8 cellular contexts compared by ENCODE assay signal in the genomic region with DNA sequence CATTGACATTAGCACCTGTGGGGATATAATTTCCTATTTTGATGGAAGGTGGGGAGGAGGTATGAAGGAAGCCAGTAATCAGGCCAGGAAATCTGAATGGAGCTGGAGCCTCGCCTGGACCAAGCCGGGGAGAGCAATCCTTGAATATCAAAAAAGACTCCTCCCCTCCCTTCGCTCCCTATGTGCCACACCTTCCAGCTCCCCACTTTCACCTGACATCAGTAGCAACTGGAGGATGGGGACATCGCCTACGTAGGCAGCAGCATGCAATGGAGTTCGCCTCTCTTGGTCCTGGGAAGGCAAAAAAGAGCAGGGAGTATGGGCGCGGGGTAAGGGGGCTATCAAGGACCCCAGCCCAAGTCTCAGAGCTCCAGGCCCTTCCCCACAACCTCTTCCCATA. TPM values are rescaled to one million over a fixed set of nuclear protein-coding genes. Genes with fewer than 3 reads are reported as not detected.
DNase-seq lines count a peak whose midpoint lies in the region; ATAC-seq, FAIRE-seq and TF ChIP-seq lines count a peak whose summit lies in the region.

No MANE protein-coding gene starts in this region.

- peak overlapping the region; percentile 99 for H3K4me2 ChIP-seq in astrocyte (ENCODE audit: low read length)

- no peak overlapping the region for H2AFZ ChIP-seq in astrocyte (ENCODE audit: low read depth, low read length)

- no peaks in the 10 kb centered on the region for H3K9me3 ChIP-seq in astrocyte (ENCODE audit: insufficient read depth, low read depth, low read length)
- no peaks in the 10 kb centered on the region for H3K9me3 ChIP-seq in lower lobe of right lung
- H3K9me3 ChIP-seq in tibial artery = no peaks in the 10 kb centered on the region

- H3K27me3 Mint-ChIP-seq in activated T-cell treated with anti-CD3 and anti-CD28 coated beads, Interleukin-2, amount 50 U/mL, for 24 hours = no peaks in the 10 kb centered on the region
- H3K27me3 Mint-ChIP-seq in astrocyte (ENCODE audit: low read depth, unreplicated experiment) = no peaks in the 10 kb centered on the region

- intact Hi-C loops in lower lobe of right lung (cut with DNase I) = no loop called here
- intact Hi-C loops in tibial artery (cut with DNase I; ENCODE audit: low total_unique reads) = no loop called here

- no peaks in the 10 kb centered on the region for H3K9me3 Mint-ChIP-seq in activated T-cell treated with anti-CD3 and anti-CD28 coated beads, Interleukin-2, amount 50 U/mL, for 24 hours
- H3K9me3 Mint-ChIP-seq in astrocyte (ENCODE audit: unreplicated experiment) = no peaks in the 10 kb centered on the region

- H3K27ac ChIP-seq in astrocyte (ENCODE audit: low read depth, low read length) = peak overlapping the region; percentile 80
- no peak overlapping the region for H3K27ac ChIP-seq in lower lobe of right lung
- H3K27ac ChIP-seq in tibial artery = peak overlapping the region; percentile 80 to 85

- no peak for TF ChIP-seq CTCF in astrocyte (IDR thresholded peaks at IDR 0.05; ENCODE audit: insufficient read depth, low read depth, low read length)
- no peak for TF ChIP-seq CTCF in lower lobe of right lung (IDR thresholded peaks at IDR 0.05)
- no peak for TF ChIP-seq CTCF in tibial artery (IDR thresholded peaks at IDR 0.05)

- ATAC-seq in lower lobe of right lung (no peak), GM19324 (IDR thresholded peaks at IDR 0.05; ENCODE audit: low FRiP score, unreplicated experiment) (no peak), GM21390 (IDR thresholded peaks at IDR 0.05; ENCODE audit: unreplicated experiment) (no peak)

- no peaks in the 10 kb centered on the region for H3K27me3 ChIP-seq in astrocyte (ENCODE audit: insufficient read depth, low read length)
- no peaks in the 10 kb centered on the region for H3K27me3 ChIP-seq in lower lobe of right lung (ENCODE audit: low read depth)
- H3K27me3 ChIP-seq in tibial artery = no peaks in the 10 kb centered on the region

- H3K4me3 ChIP-seq in astrocyte (ENCODE audit: insufficient read depth, low read depth, low read length) (peak overlapping the region; percentile 94), lower lobe of right lung (peak overlapping the region; percentile 96), tibial artery (peak overlapping the region; percentile 91 to 92)

- peaks cover 52% of the 10 kb centered on the region for H4K20me1 ChIP-seq in astrocyte (ENCODE audit: insufficient read depth, low read length)

- H3K36me3 ChIP-seq in astrocyte (ENCODE audit: insufficient read depth, low read length) (peaks cover 38% of the 10 kb centered on the region), lower lobe of right lung (peaks cover 46% of the 10 kb centered on the region), tibial artery (peaks cover 39 to 43% (median 41%) of the 10 kb centered on the region in 3 donors)

- peak overlapping the region; percentile 85 for H3K27ac Mint-ChIP-seq in activated T-cell treated with anti-CD3 and anti-CD28 coated beads, Interleukin-2, amount 50 U/mL, for 24 hours
- peak overlapping the region; percentile 77 for H3K27ac Mint-ChIP-seq in astrocyte (ENCODE audit: unreplicated experiment)

- H3K79me2 ChIP-seq in astrocyte (ENCODE audit: insufficient read depth, low read length) = peaks cover 57% of the 10 kb centered on the region

- H3K4me1 Mint-ChIP-seq in activated T-cell treated with anti-CD3 and anti-CD28 coated beads, Interleukin-2, amount 50 U/mL, for 24 hours (ENCODE audit: low read depth) = peaks cover 21% of the 10 kb centered on the region
- H3K4me1 Mint-ChIP-seq in astrocyte (ENCODE audit: low read depth, unreplicated experiment) = peaks cover 30% of the 10 kb centered on the region

- peak overlapping the region; percentile 90 for H3K4me3 Mint-ChIP-seq in activated T-cell treated with anti-CD3 and anti-CD28 coated beads, Interleukin-2, amount 50 U/mL, for 24 hours
- H3K4me3 Mint-ChIP-seq in astrocyte (ENCODE audit: unreplicated experiment) = peak overlapping the region; percentile 94

- DNase-seq in activated T-cell treated with anti-CD3 and anti-CD28 coated beads, Interleukin-2, amount 50 U/mL, for 24 hours = no peak
- DNase-seq in activated T-cell treated with anti-CD3 and anti-CD28 coated beads, Interleukin-2, amount 50 U/mL, for 48 hours = no peak
- DNase-seq in astrocyte (ENCODE audit: low read depth) (no peak), lower lobe of right lung (no peak), tibial artery (no peak), middle frontal gyrus (ENCODE audit: extremely low spot score, low spot score) (no peak)

- H3K9ac ChIP-seq in astrocyte (ENCODE audit: low read length) = peak overlapping the region; percentile 95

- FAIRE-seq in astrocyte (lab: Jason Lieb, UNC) = no peak

- peaks cover 34% of the 10 kb centered on the region for H3K4me1 ChIP-seq in astrocyte (ENCODE audit: insufficient read depth, low read length)
- H3K4me1 ChIP-seq in lower lobe of right lung = peaks cover 31% of the 10 kb centered on the region
- peaks cover 0 to 31% (median 24%) of the 10 kb centered on the region in 4 donors for H3K4me1 ChIP-seq in tibial artery

- H3K36me3 Mint-ChIP-seq in activated T-cell treated with anti-CD3 and anti-CD28 coated beads, Interleukin-2, amount 50 U/mL, for 24 hours (ENCODE audit: low read depth) = peaks cover 55% of the 10 kb centered on the region
- H3K36me3 Mint-ChIP-seq in astrocyte (ENCODE audit: low read depth, unreplicated experiment) = peaks cover 21% of the 10 kb centered on the region

RNA-seq across cellular contexts. Expression of gene ANKRD52, which starts 1.1 kb away (rescaled TPM):
- total RNA-seq in astrocyte (98.4 and 105 TPM in 2 replicates), lower lobe of right lung (27.8 TPM)

RNA-seq across cellular contexts. Expression of gene COQ10A, which starts 9.7 kb away (rescaled TPM):
- 6.7 and 9.3 TPM in 2 replicates for total RNA-seq in astrocyte
- 12.8 TPM for total RNA-seq in lower lobe of right lung

RNA-seq across cellular contexts. Expression of gene SLC39A5, which starts 27.2 kb away (rescaled TPM):
- total RNA-seq in astrocyte = 0.39 TPM in 1 of 2 replicates, not detected in the other
- total RNA-seq in lower lobe of right lung = not detected

RNA-seq across cellular contexts. Expression of gene NABP2, which starts 32.9 kb away (rescaled TPM):
- total RNA-seq in astrocyte (29.1 and 29.9 TPM in 2 replicates), lower lobe of right lung (20.9 TPM)

RNA-seq across cellular contexts. Expression of gene RNF41, which starts 35.3 kb away (rescaled TPM):
- total RNA-seq in astrocyte (85.8 and 85.9 TPM in 2 replicates), lower lobe of right lung (49.8 TPM)
